In genomic region chr10:62057359-62057758, GRCh38 we compare ENCODE assay signal across 10 cellular contexts.
DNase-seq lines count a peak whose midpoint lies in the region; ATAC-seq and TF ChIP-seq lines count a peak whose summit lies in the region.
"Had no signal": no experiment of that assay in that cellular context is flagged by ENCODE, and none has a peak within 500 bp of the region (broad histone marks: within the 10 kb centered on the region; RNA-seq: fewer than 3 reads in every experiment).

No MANE protein-coding gene starts in this region.

- peaks cover 65% of the 10 kb centered on the region for H3K36me3 Mint-ChIP-seq in chondrocyte (ENCODE audit: low read depth)

- peaks cover 97% of the 10 kb centered on the region for H3K4me1 Mint-ChIP-seq in chondrocyte (ENCODE audit: low read depth)

- H3K27ac ChIP-seq in lower lobe of right lung = peak overlapping the region; percentile 65
- H3K27ac ChIP-seq in subcutaneous abdominal adipose tissue (ENCODE audit: low read depth, low read length) = peak overlapping the region; percentile 98

- no peak for TF ChIP-seq CTCF in chondrocyte (IDR thresholded peaks at IDR 0.05)
- no peak for TF ChIP-seq CTCF in lower lobe of right lung (IDR thresholded peaks at IDR 0.05)

- H3K9me3 Mint-ChIP-seq in chondrocyte (ENCODE audit: low read depth) = peaks cover 3% of the 10 kb centered on the region

- no peaks in the 10 kb centered on the region for H3K27me3 ChIP-seq in lower lobe of right lung (ENCODE audit: low read depth)
- H3K27me3 ChIP-seq in subcutaneous abdominal adipose tissue (ENCODE audit: control insufficient read depth in 5 of 5, insufficient read depth in 4 of 5, low read length in 5 of 5) = no peaks in the 10 kb centered on the region

- DNase-seq in OCI-M1 (lab: John Stamatoyannopoulos, UW) (peak; percentile 52), chondrocyte (ENCODE audit: low spot score) (no peak), lower lobe of right lung (no peak), HuH-7.5 (ENCODE audit: low spot score) (no peak), NCI-H146 treated with DMSO at 0.1 percent for 48 hours (lab: John Stamatoyannopoulos, UW; ENCODE audit: unreplicated experiment) (no peak), NCI-H226 (no peak)
- DNase-seq: activated CD8-positive, alpha-beta memory T cell treated with anti-CD3 and anti-CD28 coated beads, Interleukin-2, amount 50 U/mL, for 48 hours; islet precursor cell; NCI-H2171 treated with DMSO at 0.1 percent for 48 hours had no signal

- intact Hi-C loops in lower lobe of right lung (cut with DNase I) = no loop called here

- H3K36me3 ChIP-seq in lower lobe of right lung (peaks cover 27% of the 10 kb centered on the region), subcutaneous abdominal adipose tissue (ENCODE audit: control insufficient read depth in 5 of 5, insufficient read depth in 5 of 5, low read length in 5 of 5) (peaks cover 15 to 58% (median 39%) of the 10 kb centered on the region in 5 donors)

- H3K27ac Mint-ChIP-seq in chondrocyte (ENCODE audit: unreplicated experiment) = peak overlapping the region; percentile 85

- H3K9me3 ChIP-seq in lower lobe of right lung (no peaks in the 10 kb centered on the region), subcutaneous abdominal adipose tissue (ENCODE audit: control insufficient read depth in 5 of 5, low read length in 5 of 5) (no peaks in the 10 kb centered on the region)

- H3K4me1 ChIP-seq in lower lobe of right lung = peaks cover 73% of the 10 kb centered on the region
- peaks cover 18 to 92% (median 84%) of the 10 kb centered on the region in 5 donors for H3K4me1 ChIP-seq in subcutaneous abdominal adipose tissue (ENCODE audit: control insufficient read depth in 5 of 5, insufficient read depth in 5 of 5, low read length in 5 of 5)

- H3K4me3 Mint-ChIP-seq in chondrocyte (ENCODE audit: unreplicated experiment) = peak overlapping the region; percentile 39

- no peaks in the 10 kb centered on the region for H3K27me3 Mint-ChIP-seq in chondrocyte (ENCODE audit: low read depth)

- peak overlapping the region; percentile 14 to 84 (median 66) for H3K9ac ChIP-seq in subcutaneous abdominal adipose tissue (ENCODE audit: low read length in 5 of 5)

- no peak overlapping the region for H3K4me3 ChIP-seq in lower lobe of right lung
- peak overlapping the region in 4 of 5 donors; percentile 3 to 53 (median 44) for H3K4me3 ChIP-seq in subcutaneous abdominal adipose tissue (ENCODE audit: low read depth in 1 of 5, low read length in 5 of 5)

- peak; percentile 7 to 49 for ATAC-seq in lower lobe of right lung
